ENCODE assay signal across 35 cellular contexts in genomic region chr17:52384695-52385094, GRCh38.
"Had no signal": no experiment of that assay in that cellular context is flagged by ENCODE, and none has a peak within 500 bp of the region (broad histone marks: within the 10 kb centered on the region; RNA-seq: fewer than 3 reads in every experiment).

No MANE protein-coding gene starts in this region.

- H3K4me3 Mint-ChIP-seq: activated CD4-positive, alpha-beta memory T cell treated with anti-CD3 and anti-CD28 coated beads, Interleukin-2, amount 10 ng/mL, durations not matched to agents 7 days and 5 days; activated CD4-positive, alpha-beta T cell treated with anti-CD3 and anti-CD28 coated beads for 36 hours; activated CD4-positive, alpha-beta T cell treated with anti-CD3 and anti-CD28 coated beads, Interleukin-2, amount 10 ng/mL, durations not matched to agents 7 days and 5 days; activated CD8-positive, alpha-beta memory T cell treated with anti-CD3 and anti-CD28 coated beads, Interleukin-2, amount 10 ng/mL, durations not matched to agents 7 days and 5 days; activated CD8-positive, alpha-beta T cell treated with anti-CD3 and anti-CD28 coated beads, Interleukin-2, amount 10 ng/mL, durations not matched to agents 7 days and 5 days; activated naive CD4-positive, alpha-beta T cell treated with anti-CD3 and anti-CD28 coated beads for 36 hours; activated naive CD8-positive, alpha-beta T cell treated with anti-CD3 and anti-CD28 coated beads for 36 hours; activated T-cell treated with anti-CD3 and anti-CD28 coated beads, Interleukin-2, amount 50 U/mL, for 24 hours; T-helper 1 cell treated with Interleukin-12 subunit alpha and Interleukin-12 subunit beta and Interleukin-4 antibody, amounts not matched to agents 30 μg/mL and 1 μg/mL, for 36 hours; T-helper 2 cell treated with Interferon-gamma antibody and Interleukin-4, amounts not matched to agents 5 μg/mL and 100 μg/mL, for 36 hours; WTC11 had no signal

- ATAC-seq: activated CD4-positive, alpha-beta T cell treated with anti-CD3 and anti-CD28 coated beads for 36 hours; activated CD4-positive, CD25-positive, alpha-beta regulatory T cell treated with anti-CD3 and anti-CD28 coated beads, Interleukin-2, amount 50 U/mL, for 24 hours; activated CD8-positive, alpha-beta memory T cell treated with anti-CD3 and anti-CD28 coated beads, Interleukin-2, amount 10 ng/mL, durations not matched to agents 7 days and 5 days; activated CD8-positive, alpha-beta T cell treated with anti-CD3 and anti-CD28 coated beads, Interleukin-2, amount 10 ng/mL, durations not matched to agents 7 days and 5 days; activated naive CD4-positive, alpha-beta T cell treated with anti-CD3 and anti-CD28 coated beads, Interleukin-2, amount 50 U/mL, for 72 hours; body of pancreas; WTC11 had no signal

- H3K27me3 Mint-ChIP-seq: activated CD4-positive, alpha-beta memory T cell treated with anti-CD3 and anti-CD28 coated beads, Interleukin-2, amount 10 ng/mL, durations not matched to agents 7 days and 5 days; activated CD4-positive, alpha-beta T cell treated with anti-CD3 and anti-CD28 coated beads for 36 hours; activated CD4-positive, alpha-beta T cell treated with anti-CD3 and anti-CD28 coated beads, Interleukin-2, amount 10 ng/mL, durations not matched to agents 7 days and 5 days; activated CD8-positive, alpha-beta memory T cell treated with anti-CD3 and anti-CD28 coated beads, Interleukin-2, amount 10 ng/mL, durations not matched to agents 7 days and 5 days; activated naive CD8-positive, alpha-beta T cell treated with anti-CD3 and anti-CD28 coated beads for 36 hours; activated T-cell treated with anti-CD3 and anti-CD28 coated beads, Interleukin-2, amount 50 U/mL, for 24 hours had no signal

- DNase-seq: activated CD4-positive, alpha-beta memory T cell treated with anti-CD3 and anti-CD28 coated beads, Interleukin-2, amount 10 ng/mL, durations not matched to agents 7 days and 5 days; activated CD4-positive, alpha-beta T cell treated with anti-CD3 and anti-CD28 coated beads for 1 hour; activated CD4-positive, alpha-beta T cell treated with anti-CD3 and anti-CD28 coated beads for 36 hours; activated CD4-positive, alpha-beta T cell treated with anti-CD3 and anti-CD28 coated beads for 48 hours; activated CD4-positive, alpha-beta T cell treated with anti-CD3 and anti-CD28 coated beads, Interleukin-2, amount 10 ng/mL, durations not matched to agents 7 days and 5 days; activated CD4-positive, alpha-beta T cell treated with anti-CD3 and anti-CD28 coated beads, Interleukin-2, amount 50 U/mL, for 48 hours; activated CD4-positive, CD25-positive, alpha-beta regulatory T cell; activated CD8-positive, alpha-beta memory T cell treated with anti-CD3 and anti-CD28 coated beads for 24 hours; activated CD8-positive, alpha-beta memory T cell treated with anti-CD3 and anti-CD28 coated beads, Interleukin-2, amount 10 ng/mL, durations not matched to agents 7 days and 5 days; activated CD8-positive, alpha-beta memory T cell treated with anti-CD3 and anti-CD28 coated beads, Interleukin-2, amount 50 U/mL, for 48 hours; activated CD8-positive, alpha-beta T cell treated with anti-CD3 and anti-CD28 coated beads, Interleukin-2, amount 10 ng/mL, durations not matched to agents 7 days and 5 days; activated effector memory CD4-positive, alpha-beta T cell treated with Interleukin-2 at 50 U/mL for 16 hours; activated gamma-delta T cell; activated naive CD4-positive, alpha-beta T cell treated with anti-CD3 and anti-CD28 coated beads for 36 hours; activated naive CD4-positive, alpha-beta T cell treated with anti-CD3 and anti-CD28 coated beads, Interleukin-2, amount 50 U/mL, for 16 hours; activated naive CD8-positive, alpha-beta T cell treated with anti-CD3 and anti-CD28 coated beads for 36 hours; activated T-cell treated with anti-CD3 and anti-CD28 coated beads, Interleukin-2, amount 50 U/mL, for 24 hours; activated T-cell treated with anti-CD3 and anti-CD28 coated beads, Interleukin-2, amount 50 U/mL, for 48 hours; adrenal gland; amniotic stem cell; aorta; body of pancreas; brain microvascular endothelial cell; central memory CD4-positive, alpha-beta T cell; T-helper 1 cell; T-helper 2 cell; T-helper 9 cell had no signal

- H3K9me3 Mint-ChIP-seq: activated CD4-positive, alpha-beta memory T cell treated with anti-CD3 and anti-CD28 coated beads, Interleukin-2, amount 10 ng/mL, durations not matched to agents 7 days and 5 days; activated naive CD4-positive, alpha-beta T cell treated with anti-CD3 and anti-CD28 coated beads for 36 hours; activated T-cell treated with anti-CD3 and anti-CD28 coated beads, Interleukin-2, amount 50 U/mL, for 24 hours; T-helper 1 cell treated with Interleukin-12 subunit alpha and Interleukin-12 subunit beta and Interleukin-4 antibody, amounts not matched to agents 30 μg/mL and 1 μg/mL, for 36 hours had no signal

- H3K4me1 Mint-ChIP-seq: activated CD4-positive, alpha-beta memory T cell treated with anti-CD3 and anti-CD28 coated beads, Interleukin-2, amount 10 ng/mL, durations not matched to agents 7 days and 5 days; activated CD4-positive, alpha-beta T cell treated with anti-CD3 and anti-CD28 coated beads for 36 hours; activated CD4-positive, alpha-beta T cell treated with anti-CD3 and anti-CD28 coated beads, Interleukin-2, amount 10 ng/mL, durations not matched to agents 7 days and 5 days; activated CD8-positive, alpha-beta memory T cell treated with anti-CD3 and anti-CD28 coated beads, Interleukin-2, amount 10 ng/mL, durations not matched to agents 7 days and 5 days; activated naive CD8-positive, alpha-beta T cell treated with anti-CD3 and anti-CD28 coated beads for 36 hours; WTC11 had no signal

- H3K36me3 Mint-ChIP-seq: activated CD8-positive, alpha-beta memory T cell treated with anti-CD3 and anti-CD28 coated beads, Interleukin-2, amount 10 ng/mL, durations not matched to agents 7 days and 5 days; activated naive CD4-positive, alpha-beta T cell treated with anti-CD3 and anti-CD28 coated beads, Interleukin-2, amount 50 U/mL, for 72 hours; activated naive CD8-positive, alpha-beta T cell treated with anti-CD3 and anti-CD28 coated beads for 36 hours had no signal

- H3K9me3 ChIP-seq: adrenal gland, body of pancreas, breast epithelium had no signal

- H3K27ac ChIP-seq: adrenal gland, body of pancreas, brain microvascular endothelial cell, breast epithelium, VCaP had no signal

- H3K4me1 ChIP-seq: adrenal gland, body of pancreas, breast epithelium had no signal

- H3K27ac Mint-ChIP-seq: activated CD4-positive, alpha-beta memory T cell treated with anti-CD3 and anti-CD28 coated beads, Interleukin-2, amount 10 ng/mL, durations not matched to agents 7 days and 5 days; activated CD4-positive, alpha-beta T cell treated with anti-CD3 and anti-CD28 coated beads for 36 hours; activated CD4-positive, alpha-beta T cell treated with anti-CD3 and anti-CD28 coated beads, Interleukin-2, amount 10 ng/mL, durations not matched to agents 7 days and 5 days; activated CD8-positive, alpha-beta memory T cell treated with anti-CD3 and anti-CD28 coated beads, Interleukin-2, amount 10 ng/mL, durations not matched to agents 7 days and 5 days; activated CD8-positive, alpha-beta T cell treated with anti-CD3 and anti-CD28 coated beads, Interleukin-2, amount 10 ng/mL, durations not matched to agents 7 days and 5 days; activated naive CD4-positive, alpha-beta T cell treated with anti-CD3 and anti-CD28 coated beads for 36 hours; activated naive CD4-positive, alpha-beta T cell treated with anti-CD3 and anti-CD28 coated beads, Interleukin-2, amount 50 U/mL, for 72 hours; activated naive CD8-positive, alpha-beta T cell treated with anti-CD3 and anti-CD28 coated beads for 36 hours; activated T-cell treated with anti-CD3 and anti-CD28 coated beads, Interleukin-2, amount 50 U/mL, for 24 hours; activated T-helper 2 cell treated with anti-CD3 and anti-CD28 coated beads, Interferon-gamma antibody, Interleukin-2, Interleukin-4, amounts not matched to agents 10 μg/mL and 5 μg/mL and 100 μg/mL, durations not matched to agents 14 hours and 24 hours and 36 hours; T-helper 1 cell treated with Interleukin-12 subunit alpha and Interleukin-12 subunit beta and Interleukin-4 antibody, amounts not matched to agents 30 μg/mL and 1 μg/mL, for 36 hours; T-helper 2 cell treated with Interferon-gamma antibody and Interleukin-4, amounts not matched to agents 5 μg/mL and 100 μg/mL, for 36 hours; WTC11 had no signal

- H3K27me3 ChIP-seq: adrenal gland, body of pancreas, brain microvascular endothelial cell, breast epithelium had no signal

- H3K4me3 ChIP-seq: adrenal gland, body of pancreas, breast epithelium had no signal

- H3K36me3 ChIP-seq: adrenal gland, brain microvascular endothelial cell, breast epithelium had no signal
